In genomic region chr14:56579345-56580316, GRCh38 we compare ENCODE assay signal across 1 cellular context.
TF ChIP-seq lines count a peak whose summit lies in the region.

TMEM260 (plus strand) TSS chr14:56579798; CDS start chr14:56579915, 117 bp downstream.

TF ChIP-seq in HepG2, 621 proteins besides CTCF, POLR2A, EP300 and RAD21 (continued from another document and continues in another):
- TF ChIP-seq, protein P1, sequence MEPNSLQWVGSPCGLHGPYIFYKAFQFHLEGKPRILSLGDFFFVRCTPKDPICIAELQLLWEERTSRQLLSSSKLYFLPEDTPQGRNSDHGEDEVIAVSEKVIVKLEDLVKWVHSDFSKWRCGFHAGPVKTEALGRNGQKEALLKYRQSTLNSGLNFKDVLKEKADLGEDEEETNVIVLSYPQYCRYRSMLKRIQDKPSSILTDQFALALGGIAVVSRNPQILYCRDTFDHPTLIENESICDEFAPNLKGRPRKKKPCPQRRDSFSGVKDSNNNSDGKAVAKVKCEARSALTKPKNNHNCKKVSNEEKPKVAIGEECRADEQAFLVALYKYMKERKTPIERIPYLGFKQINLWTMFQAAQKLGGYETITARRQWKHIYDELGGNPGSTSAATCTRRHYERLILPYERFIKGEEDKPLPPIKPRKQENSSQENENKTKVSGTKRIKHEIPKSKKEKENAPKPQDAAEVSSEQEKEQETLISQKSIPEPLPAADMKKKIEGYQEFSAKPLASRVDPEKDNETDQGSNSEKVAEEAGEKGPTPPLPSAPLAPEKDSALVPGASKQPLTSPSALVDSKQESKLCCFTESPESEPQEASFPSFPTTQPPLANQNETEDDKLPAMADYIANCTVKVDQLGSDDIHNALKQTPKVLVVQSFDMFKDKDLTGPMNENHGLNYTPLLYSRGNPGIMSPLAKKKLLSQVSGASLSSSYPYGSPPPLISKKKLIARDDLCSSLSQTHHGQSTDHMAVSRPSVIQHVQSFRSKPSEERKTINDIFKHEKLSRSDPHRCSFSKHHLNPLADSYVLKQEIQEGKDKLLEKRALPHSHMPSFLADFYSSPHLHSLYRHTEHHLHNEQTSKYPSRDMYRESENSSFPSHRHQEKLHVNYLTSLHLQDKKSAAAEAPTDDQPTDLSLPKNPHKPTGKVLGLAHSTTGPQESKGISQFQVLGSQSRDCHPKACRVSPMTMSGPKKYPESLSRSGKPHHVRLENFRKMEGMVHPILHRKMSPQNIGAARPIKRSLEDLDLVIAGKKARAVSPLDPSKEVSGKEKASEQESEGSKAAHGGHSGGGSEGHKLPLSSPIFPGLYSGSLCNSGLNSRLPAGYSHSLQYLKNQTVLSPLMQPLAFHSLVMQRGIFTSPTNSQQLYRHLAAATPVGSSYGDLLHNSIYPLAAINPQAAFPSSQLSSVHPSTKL (CRISPR knock-in tag; IDR thresholded peaks at IDR 0.05) = peak; percentile 64
- 0 out of 2 replicates have a peak, but pooled peaks have one; percentile 7 for TF ChIP-seq HMG20A (CRISPR knock-in tag; IDR thresholded peaks at IDR 0.05; ENCODE audit: borderline replicate concordance)
- 0 out of 2 replicates have a peak, but pooled peaks have one; percentile 22 for TF ChIP-seq BCL6 (CRISPR knock-in tag; IDR thresholded peaks at IDR 0.05)
- TF ChIP-seq ZNF230 (CRISPR knock-in tag; IDR thresholded peaks at IDR 0.05) = peak; percentile 87; the same call in 1 of the 2 replicates
- no peak for TF ChIP-seq ZSCAN12 (CRISPR knock-in tag; IDR thresholded peaks at IDR 0.05)
- no peak for TF ChIP-seq NR0B2 (CRISPR knock-in tag; IDR thresholded peaks at IDR 0.05)
- TF ChIP-seq MXD4 (CRISPR knock-in tag; IDR thresholded peaks at IDR 0.05) = peak; percentile 70; the same call in 1 of the 2 replicates
- TF ChIP-seq ZNF282 (IDR thresholded peaks at IDR 0.05; ENCODE audit: partially characterized antibody) = no peak
- peak; percentile 81 for TF ChIP-seq KDM2A (CRISPR knock-in tag; IDR thresholded peaks at IDR 0.05; ENCODE audit: borderline replicate concordance, low read depth)
- TF ChIP-seq SMARCE1 (IDR thresholded peaks at IDR 0.05; ENCODE audit: borderline replicate concordance) = no peak
- no peak for TF ChIP-seq ZNF670 (CRISPR knock-in tag; IDR thresholded peaks at IDR 0.05; ENCODE audit: borderline replicate concordance)
- no peak for TF ChIP-seq ISX (CRISPR knock-in tag; conservative IDR thresholded peaks at IDR 0.05)
- TF ChIP-seq SP2 (CRISPR knock-in tag; IDR thresholded peaks at IDR 0.05) = no peak
- TF ChIP-seq ZNF878 (CRISPR knock-in tag; IDR thresholded peaks at IDR 0.05) = no peak
- TF ChIP-seq ZNF501 (CRISPR knock-in tag; IDR thresholded peaks at IDR 0.05) = peak; percentile 64
- no peak for TF ChIP-seq ZNF296 (CRISPR knock-in tag; conservative IDR thresholded peaks at IDR 0.05)
- TF ChIP-seq ZBTB7A (CRISPR knock-in tag; IDR thresholded peaks at IDR 0.05) = no peak
- TF ChIP-seq ZNF3 (CRISPR knock-in tag; IDR thresholded peaks at IDR 0.05) = no peak
- TF ChIP-seq, protein P2, sequence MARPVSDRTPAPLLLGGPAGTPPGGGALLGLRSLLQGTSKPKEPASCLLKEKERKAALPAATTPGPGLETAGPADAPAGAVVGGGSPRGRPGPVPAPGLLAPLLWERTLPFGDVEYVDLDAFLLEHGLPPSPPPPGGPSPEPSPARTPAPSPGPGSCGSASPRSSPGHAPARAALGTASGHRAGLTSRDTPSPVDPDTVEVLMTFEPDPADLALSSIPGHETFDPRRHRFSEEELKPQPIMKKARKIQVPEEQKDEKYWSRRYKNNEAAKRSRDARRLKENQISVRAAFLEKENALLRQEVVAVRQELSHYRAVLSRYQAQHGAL (CRISPR knock-in tag; IDR thresholded peaks at IDR 0.05; ENCODE audit: not compliant biosample characterization) = no peak
- TF ChIP-seq AGO1 (IDR thresholded peaks at IDR 0.05; ENCODE audit: low read depth, low read length, poor library complexity, severe bottlenecking) = no peak
- no peak for TF ChIP-seq ZNF44 (CRISPR knock-in tag; IDR thresholded peaks at IDR 0.05)
- no peak for TF ChIP-seq MIER3 (CRISPR knock-in tag; IDR thresholded peaks at IDR 0.05; ENCODE audit: borderline replicate concordance)
- TF ChIP-seq TSC22D2 (CRISPR knock-in tag; IDR thresholded peaks at IDR 0.05; ENCODE audit: borderline replicate concordance) = 0 out of 2 replicates have a peak, but pooled peaks have one; percentile 49
- TF ChIP-seq, protein P3, sequence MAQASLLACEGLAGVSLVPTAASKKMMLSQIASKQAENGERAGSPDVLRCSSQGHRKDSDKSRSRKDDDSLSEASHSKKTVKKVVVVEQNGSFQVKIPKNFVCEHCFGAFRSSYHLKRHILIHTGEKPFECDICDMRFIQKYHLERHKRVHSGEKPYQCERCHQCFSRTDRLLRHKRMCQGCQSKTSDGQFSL (CRISPR knock-in tag; IDR thresholded peaks at IDR 0.05) = no peak
- TF ChIP-seq ZNF674 (CRISPR knock-in tag; IDR thresholded peaks at IDR 0.05; ENCODE audit: low read depth) = no peak
- TF ChIP-seq SRY (CRISPR knock-in tag; IDR thresholded peaks at IDR 0.05) = peak; percentile 65; the same call in 1 of the 2 replicates
- TF ChIP-seq JUND (CRISPR knock-in tag; IDR thresholded peaks at IDR 0.05) = no peak
- no peak for TF ChIP-seq PCBP2 (optimal IDR thresholded peaks at IDR 0.05; ENCODE audit: low read depth, low read length, poor library complexity, severe bottlenecking)
- TF ChIP-seq ZKSCAN8 (CRISPR knock-in tag; IDR thresholded peaks at IDR 0.05; ENCODE audit: borderline replicate concordance) = no peak
- no peak for TF ChIP-seq ZBED4 (CRISPR knock-in tag; IDR thresholded peaks at IDR 0.05; ENCODE audit: borderline replicate concordance)
- TF ChIP-seq ZNF275 (CRISPR knock-in tag; IDR thresholded peaks at IDR 0.05; ENCODE audit: borderline replicate concordance) = 0 out of 2 replicates have a peak, but pooled peaks have one; percentile 53
- 0 out of 2 replicates have a peak, but pooled peaks have one; percentile 39 for TF ChIP-seq ZNF550 (CRISPR knock-in tag; IDR thresholded peaks at IDR 0.05; ENCODE audit: borderline replicate concordance)
- TF ChIP-seq DMAP1 (CRISPR knock-in tag; IDR thresholded peaks at IDR 0.05) = peak; percentile 34; the same call in 1 of the 2 replicates
- no peak for TF ChIP-seq CEBPZ (IDR thresholded peaks at IDR 0.05; ENCODE audit: low read length)
- no peak for TF ChIP-seq ZNF160 (CRISPR knock-in tag; IDR thresholded peaks at IDR 0.05)
- TF ChIP-seq SOX13 (IDR thresholded peaks at IDR 0.05) = no peak
- no peak; a peak in 1 of 4 replicates for TF ChIP-seq SOX13 (CRISPR knock-in tag; conservative IDR thresholded peaks at IDR 0.05 in 1 of 2, IDR thresholded peaks at IDR 0.05 in 1 of 2)
- 0 out of 2 replicates have a peak, but pooled peaks have one; percentile 14 for TF ChIP-seq ZNF24 (IDR thresholded peaks at IDR 0.05)
- peak; percentile 33; the same call in 1 of the 2 replicates for TF ChIP-seq ZNF451 (CRISPR knock-in tag; IDR thresholded peaks at IDR 0.05)
- no peak for TF ChIP-seq LRRFIP1 (CRISPR knock-in tag; conservative IDR thresholded peaks at IDR 0.05)
- TF ChIP-seq, protein P4, sequence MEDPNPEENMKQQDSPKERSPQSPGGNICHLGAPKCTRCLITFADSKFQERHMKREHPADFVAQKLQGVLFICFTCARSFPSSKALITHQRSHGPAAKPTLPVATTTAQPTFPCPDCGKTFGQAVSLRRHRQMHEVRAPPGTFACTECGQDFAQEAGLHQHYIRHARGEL (CRISPR knock-in tag; IDR thresholded peaks at IDR 0.05) = no peak
- no peak for TF ChIP-seq ZNF703 (CRISPR knock-in tag; IDR thresholded peaks at IDR 0.05; ENCODE audit: borderline replicate concordance)
- TF ChIP-seq GTF3A (CRISPR knock-in tag; conservative IDR thresholded peaks at IDR 0.05) = no peak
- TF ChIP-seq ZNF737 (CRISPR knock-in tag; IDR thresholded peaks at IDR 0.05; ENCODE audit: borderline replicate concordance) = no peak
- TF ChIP-seq ZNF784 (CRISPR knock-in tag; IDR thresholded peaks at IDR 0.05; ENCODE audit: borderline replicate concordance) = peak; percentile 84; the same call in 1 of the 2 replicates
- TF ChIP-seq HNF4A (CRISPR knock-in tag; IDR thresholded peaks at IDR 0.05) = no peak
- TF ChIP-seq TCF7L2 (IDR thresholded peaks at IDR 0.05; ENCODE audit: low read depth, low read length) = no peak
- peak; percentile 43; the same call in 1 of the 2 replicates for TF ChIP-seq FOXO1 (CRISPR knock-in tag; IDR thresholded peaks at IDR 0.05)
